Comparison of ENCODE assay signal across 1 cellular context in the genomic region with DNA sequence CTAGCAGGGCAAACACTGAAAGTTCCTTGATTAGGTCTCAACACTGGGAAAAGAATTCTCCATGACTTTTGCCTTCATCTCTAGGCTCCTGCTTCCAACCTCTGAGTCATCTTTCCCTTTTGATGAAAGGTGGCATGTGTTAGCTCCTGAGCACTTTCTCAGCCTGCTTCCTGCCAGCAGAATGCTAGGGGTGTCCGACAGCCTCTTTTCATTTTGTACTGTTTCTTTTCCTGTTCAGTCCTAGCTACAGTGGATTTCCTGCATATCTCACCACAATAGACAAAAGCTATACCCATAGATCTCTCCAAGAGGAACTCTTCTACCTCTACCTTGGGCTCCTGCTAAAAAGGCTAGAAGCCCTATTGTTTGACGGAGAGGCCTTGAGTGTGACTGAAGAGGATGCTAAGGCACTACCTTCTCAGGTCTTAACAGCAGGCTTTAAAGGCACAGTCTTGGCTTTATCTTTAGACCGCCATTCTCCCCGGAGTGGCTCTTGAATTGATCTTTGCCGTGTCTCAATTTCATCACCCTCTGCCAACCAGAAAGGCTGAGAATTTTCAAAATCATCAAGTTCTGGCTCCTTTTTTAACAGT.
TF ChIP-seq lines count a peak whose summit lies in the region.

No MANE protein-coding gene starts in this region.

TF ChIP-seq in GM23338, 12 proteins besides CTCF, POLR2A, EP300 and RAD21 (continued from another document):
- TF ChIP-seq ZNF462 (CRISPR knock-in tag; IDR thresholded peaks at IDR 0.05) (no peak), POLR2AphosphoS5 (IDR thresholded peaks at IDR 0.05; ENCODE audit: low read depth) (no peak)
